8 cellular contexts compared by ENCODE assay signal in the genomic region with DNA sequence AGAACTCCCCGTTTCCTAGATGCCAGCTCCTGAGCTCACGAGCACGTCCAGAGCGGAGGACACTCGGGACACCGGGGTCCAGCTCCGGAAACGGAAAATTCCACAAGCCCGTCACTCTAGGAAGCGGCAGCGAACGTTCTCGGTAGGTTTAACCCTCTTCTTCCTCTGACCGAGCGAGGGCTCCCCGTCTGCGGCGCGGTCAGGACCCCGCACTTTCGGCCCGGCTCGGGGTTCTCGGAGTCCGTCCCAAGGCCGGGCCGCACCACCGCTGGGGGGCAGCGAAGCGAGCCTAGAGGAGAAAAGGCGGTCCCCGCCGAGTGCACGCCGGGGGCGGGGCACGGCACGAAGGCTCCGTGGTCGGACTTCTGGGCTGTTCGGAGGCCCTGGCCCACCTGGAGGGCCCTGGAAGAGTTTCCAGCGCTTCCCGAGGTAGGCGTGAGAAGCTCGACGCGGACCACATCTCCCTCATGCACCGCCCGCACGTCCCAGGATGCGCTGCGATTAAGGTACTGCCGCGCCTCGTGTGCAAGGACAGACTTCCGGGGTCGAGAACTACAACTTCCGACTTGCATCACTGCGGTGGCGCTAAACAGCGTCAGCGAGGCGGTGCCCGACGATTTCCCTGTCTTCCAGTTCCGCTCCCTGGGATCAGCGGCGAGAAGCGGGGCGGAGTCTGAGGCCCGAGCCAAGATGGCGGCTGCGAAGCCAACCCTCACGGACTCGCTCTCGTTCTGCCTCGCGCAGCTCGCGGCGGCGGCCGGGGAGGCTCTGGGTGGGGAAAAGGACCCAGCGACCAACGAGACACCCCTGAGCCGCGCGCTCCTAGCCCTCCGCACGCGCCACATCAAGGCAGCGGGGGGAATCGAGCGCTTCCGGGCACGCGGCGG.
DNase-seq lines count a peak whose midpoint lies in the region; ATAC-seq lines count a peak whose summit lies in the region.

A gene with protein sequence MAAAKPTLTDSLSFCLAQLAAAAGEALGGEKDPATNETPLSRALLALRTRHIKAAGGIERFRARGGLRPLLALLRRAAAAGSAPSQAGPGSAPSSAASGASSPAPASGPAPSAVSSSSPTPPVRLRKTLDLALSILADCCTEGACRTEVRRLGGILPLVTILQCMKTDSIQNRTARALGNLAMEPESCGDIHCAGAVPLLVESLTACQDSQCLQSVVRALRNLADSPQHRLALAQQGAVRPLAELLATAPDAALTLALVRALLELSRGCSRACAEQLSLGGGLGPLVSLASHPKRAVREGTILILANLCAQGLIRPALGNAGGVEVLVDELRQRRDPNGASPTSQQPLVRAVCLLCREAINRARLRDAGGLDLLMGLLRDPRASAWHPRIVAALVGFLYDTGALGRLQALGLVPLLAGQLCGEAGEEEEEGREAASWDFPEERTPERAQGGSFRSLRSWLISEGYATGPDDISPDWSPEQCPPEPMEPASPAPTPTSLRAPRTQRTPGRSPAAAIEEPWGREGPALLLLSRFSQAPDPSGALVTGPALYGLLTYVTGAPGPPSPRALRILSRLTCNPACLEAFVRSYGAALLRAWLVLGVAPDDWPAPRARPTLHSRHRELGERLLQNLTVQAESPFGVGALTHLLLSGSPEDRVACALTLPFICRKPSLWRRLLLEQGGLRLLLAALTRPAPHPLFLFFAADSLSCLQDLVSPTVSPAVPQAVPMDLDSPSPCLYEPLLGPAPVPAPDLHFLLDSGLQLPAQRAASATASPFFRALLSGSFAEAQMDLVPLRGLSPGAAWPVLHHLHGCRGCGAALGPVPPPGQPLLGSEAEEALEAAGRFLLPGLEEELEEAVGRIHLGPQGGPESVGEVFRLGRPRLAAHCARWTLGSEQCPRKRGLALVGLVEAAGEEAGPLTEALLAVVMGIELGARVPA (plus strand): TSS at position 667 of the 887 bp plus-strand sequence. CDS start 24 bp downstream, at position 691.

- peak; percentile 98 for DNase-seq in COLO829 (ENCODE audit: low spot score)
- peak; percentile 95 for DNase-seq in HS-5 (ENCODE audit: low read depth)
- peak; percentile 79 for DNase-seq in NK-92 (lab: John Stamatoyannopoulos, UW; ENCODE audit: unreplicated experiment)
- peak; percentile 98 for DNase-seq in activated CD8-positive, alpha-beta memory T cell treated with anti-CD3 and anti-CD28 coated beads for 24 hours
- peak; percentile 92 for DNase-seq in effector CD8-positive, alpha-beta T cell (lab: John Stamatoyannopoulos, UW)
- DNase-seq in medulla oblongata (ENCODE audit: extremely low spot score), result peak; percentile 99
- peak; percentile 94 for DNase-seq in stimulated activated CD8-positive, alpha-beta memory T cell treated with anti-CD3 and anti-CD28 coated beads, Interleukin-12 subunit alpha, Interleukin-12 subunit beta, amount 100 ng/mL, for 1 hour (ENCODE audit: low read depth)

- peak; percentile 51 for ATAC-seq in GM19468 (IDR thresholded peaks at IDR 0.05; ENCODE audit: extremely low read depth, unreplicated experiment)

Comparison
In these comparisons a context has a peak if more than half of its experiments do, and no peak if none do; other contexts are left out.
1. Peak in every context shown above with its lines: DNase-seq and ATAC-seq.